Comparison of ENCODE assay signal across 24 cellular contexts in genomic region chr10:92418891-92419290, GRCh38.
"Had no signal": no experiment of that assay in that cellular context is flagged by ENCODE, and none has a peak within 500 bp of the region (broad histone marks: within the 10 kb centered on the region; RNA-seq: fewer than 3 reads in every experiment).

No MANE protein-coding gene starts in this region.

- H3K4me2 ChIP-seq: hepatocyte had no signal

- ATAC-seq: effector memory CD8-positive, alpha-beta T cell; esophagus mucosa; gastrocnemius medialis; mucosa of descending colon had no signal

- H3K27me3 ChIP-seq: heart left ventricle had no signal

- DNase-seq: cerebellar nuclear complex; colonic mucosa; cortex of kidney; effector CD8-positive, alpha-beta T cell; effector memory CD8-positive, alpha-beta T cell; endodermal cell; erythroblast; esophagus squamous epithelium; foreskin fibroblast; foreskin melanocyte; gastrocnemius medialis; heart left ventricle; hypothalamus; immature natural killer cell; left cardiac atrium; left lung; left ventricle myocardium superior; lower lobe of right lung; mesenchymal stem cell; mucosa of descending colon had no signal

- H3K4me1 ChIP-seq: colonic mucosa, left lung, lower lobe of right lung had no signal

- H3K36me3 ChIP-seq: colonic mucosa, esophagus squamous epithelium, gastrocnemius medialis, heart left ventricle, left lung, lower lobe of right lung had no signal

- H3K4me3 Mint-ChIP-seq: dendritic cell treated with granulocyte-macrophage colony-stimulating factor and Interleukin-4, amounts not matched to agents 40 ng/mL and 50 ng/mL, for 4 days; effector memory CD8-positive, alpha-beta T cell; immature natural killer cell had no signal

- H3K27ac ChIP-seq: colonic mucosa, epithelial cell of prostate, esophagus squamous epithelium, gastrocnemius medialis, heart left ventricle, hepatocyte, left lung, lower lobe of right lung had no signal

- H3K9me3 ChIP-seq: colonic mucosa, gastrocnemius medialis, lower lobe of right lung, mucosa of descending colon had no signal

- H3K4me3 ChIP-seq: colonic mucosa, esophagus squamous epithelium, gastrocnemius medialis, heart left ventricle, hepatocyte, left lung, lower lobe of right lung, mucosa of descending colon had no signal

- H3K79me2 ChIP-seq: hepatocyte had no signal

- H3K27ac Mint-ChIP-seq: dendritic cell treated with granulocyte-macrophage colony-stimulating factor and Interleukin-4, amounts not matched to agents 40 ng/mL and 50 ng/mL, for 4 days; effector memory CD8-positive, alpha-beta T cell; endodermal cell; immature natural killer cell had no signal

- H2AFZ ChIP-seq: hepatocyte had no signal
